Comparison of ENCODE assay signal across 11 cellular contexts in the genomic region with DNA sequence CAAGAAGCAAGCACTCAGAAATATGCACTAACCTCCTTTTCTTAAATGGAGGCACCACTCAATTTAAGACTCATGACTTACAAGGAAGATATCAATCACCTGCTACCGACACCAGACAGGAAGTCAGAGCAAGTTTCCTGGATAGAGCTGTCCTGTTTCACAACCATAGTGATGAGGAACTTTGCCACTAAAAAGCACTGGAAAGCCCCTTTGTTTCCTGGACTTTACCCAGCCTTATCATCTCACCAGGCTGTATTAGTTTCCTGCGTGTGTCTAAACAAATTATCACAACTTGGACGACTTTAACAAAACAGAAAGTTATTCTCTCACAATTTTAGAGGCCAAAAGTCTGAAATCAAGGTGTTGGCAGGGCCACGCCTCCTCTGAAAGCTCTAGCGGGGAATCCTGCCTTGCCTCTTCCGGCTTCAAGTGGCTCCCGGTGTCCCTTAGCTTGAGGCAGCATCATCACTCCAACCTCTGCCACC.
DNase-seq lines count a peak whose midpoint lies in the region; ATAC-seq, FAIRE-seq and TF ChIP-seq lines count a peak whose summit lies in the region.
"Had no signal": no experiment of that assay in that cellular context is flagged by ENCODE, and none has a peak within 500 bp of the region (broad histone marks: within the 10 kb centered on the region; RNA-seq: fewer than 3 reads in every experiment).

No MANE protein-coding gene starts in this region.

- H3K9me2 ChIP-seq in hepatocyte (replicated peaks; ENCODE audit: insufficient read depth), result no peaks in the 10 kb centered on the region

- H3K4me3 Mint-ChIP-seq in T-helper 1 cell treated with Interleukin-12 subunit alpha and Interleukin-12 subunit beta and Interleukin-4 antibody, amounts not matched to agents 30 μg/mL and 1 μg/mL, for 36 hours, result no peak overlapping the region

- H3K4me1 ChIP-seq in hepatocyte (ENCODE audit: insufficient read depth) (no peaks in the 10 kb centered on the region), aorta (ENCODE audit: control insufficient read depth in 1 of 2, insufficient read depth in 2 of 2, low read length in 2 of 2) (no peaks in the 10 kb centered on the region)

- H2AFZ ChIP-seq in hepatocyte, result no peak overlapping the region

- H3K4me3 ChIP-seq in hepatocyte (no peak overlapping the region), aorta (ENCODE audit: low read length in 2 of 2) (no peak overlapping the region)
- H3K4me3 ChIP-seq: left lung, skin epidermis had no signal

- intact Hi-C loops in aorta (cut with DNase I), result no loop called here

- H3K36me3 ChIP-seq in hepatocyte (replicated peaks; ENCODE audit: insufficient read depth, low read depth) (no peaks in the 10 kb centered on the region), aorta (ENCODE audit: control insufficient read depth in 1 of 2, insufficient read depth in 2 of 2, low read length in 1 of 2) (no peaks in the 10 kb centered on the region)
- H3K36me3 ChIP-seq: left lung had no signal

- peaks cover 3% of the 10 kb centered on the region for H3K36me3 Mint-ChIP-seq in T-helper 1 cell treated with Interleukin-12 subunit alpha and Interleukin-12 subunit beta and Interleukin-4 antibody, amounts not matched to agents 30 μg/mL and 1 μg/mL, for 36 hours (ENCODE audit: low read depth)

- WGBS in hepatocyte (ENCODE audit: low lambda C conversion rate, missing lambda C conversion rate), result 69% methylated on average over 7 of the region's 7 CpGs
- WGBS in aorta, 2 donors, result 73 to 82% methylated on average over 7 of the region's 7 CpGs

- no peaks in the 10 kb centered on the region for H3K27me3 Mint-ChIP-seq in T-helper 1 cell treated with Interleukin-12 subunit alpha and Interleukin-12 subunit beta and Interleukin-4 antibody, amounts not matched to agents 30 μg/mL and 1 μg/mL, for 36 hours (ENCODE audit: low read depth)

- no peaks in the 10 kb centered on the region for H3K79me2 ChIP-seq in hepatocyte

- peak overlapping the region; percentile 83 for H3K27ac ChIP-seq in hepatocyte
- H3K27ac ChIP-seq in aorta (ENCODE audit: low read depth in 1 of 2, low read length in 2 of 2), result no peak overlapping the region
- H3K27ac ChIP-seq: left lung, skin epidermis had no signal

- DNase-seq in GDM1 (lab: John Stamatoyannopoulos, UW), result peak; percentile 47
- peak; percentile 65 for DNase-seq in hepatocyte (ENCODE audit: low spot score)
- DNase-seq in activated CD8-positive, alpha-beta memory T cell treated with anti-CD3 and anti-CD28 coated beads, Interleukin-2, amount 50 U/mL, for 48 hours, result no peak
- no peak for DNase-seq in GOT3 (lab: John Stamatoyannopoulos, UW)
- DNase-seq in aorta, result no peak
- DNase-seq in frontal cortex (ENCODE audit: low spot score in 2 of 2), result no peak
- DNase-seq: DMS53, left lung had no signal

- ATAC-seq in HG02678 (IDR thresholded peaks at IDR 0.05; ENCODE audit: unreplicated experiment) (peak; percentile 61), aorta (ENCODE audit: low FRiP score) (no peak)
- ATAC-seq: left lung had no signal

- H3K27me3 ChIP-seq in hepatocyte, result no peaks in the 10 kb centered on the region
- no peaks in the 10 kb centered on the region for H3K27me3 ChIP-seq in aorta (ENCODE audit: control insufficient read depth in 1 of 2, insufficient read depth in 2 of 2, low read length in 1 of 2)
- H3K27me3 ChIP-seq: left lung had no signal

- H3K4me2 ChIP-seq in hepatocyte, result no peak overlapping the region

- H4K20me1 ChIP-seq in hepatocyte (ENCODE audit: insufficient read depth, poor library complexity, severe bottlenecking), result no peaks in the 10 kb centered on the region

- no peak for FAIRE-seq in frontal cortex (lab: Jason Lieb, UNC)

- no peaks in the 10 kb centered on the region for H3K9me3 ChIP-seq in hepatocyte (ENCODE audit: low read depth)
- H3K9me3 ChIP-seq in aorta (ENCODE audit: control insufficient read depth, low read length), result no peaks in the 10 kb centered on the region
- H3K9me3 ChIP-seq: left lung had no signal

- no peak for TF ChIP-seq CTCF in hepatocyte (IDR thresholded peaks at IDR 0.05; ENCODE audit: poor library complexity)

- peaks cover 17% of the 10 kb centered on the region for H3K4me1 Mint-ChIP-seq in T-helper 1 cell treated with Interleukin-12 subunit alpha and Interleukin-12 subunit beta and Interleukin-4 antibody, amounts not matched to agents 30 μg/mL and 1 μg/mL, for 36 hours (ENCODE audit: low read depth)

- peaks cover 8% of the 10 kb centered on the region for H3K9me3 Mint-ChIP-seq in T-helper 1 cell treated with Interleukin-12 subunit alpha and Interleukin-12 subunit beta and Interleukin-4 antibody, amounts not matched to agents 30 μg/mL and 1 μg/mL, for 36 hours

- peak overlapping the region; percentile 26 for H3K27ac Mint-ChIP-seq in T-helper 1 cell treated with Interleukin-12 subunit alpha and Interleukin-12 subunit beta and Interleukin-4 antibody, amounts not matched to agents 30 μg/mL and 1 μg/mL, for 36 hours

Comparison
In these comparisons a context has a peak if more than half of its experiments do, and no peak if none do; other contexts are left out.
1. DNase-seq: peak in GDM1 (single experiment) and hepatocyte (single experiment); none in activated CD8-positive, alpha-beta memory T cell treated with anti-CD3 and anti-CD28 coated beads, Interleukin-2, amount 50 U/mL, for 48 hours (single experiment), GOT3 (single experiment), aorta (0 of 2) and frontal cortex (0 of 2).